30 cellular contexts compared by ENCODE assay signal in genomic region chr2:159846564-159846963, GRCh38.
"Had no signal": no experiment of that assay in that cellular context is flagged by ENCODE, and none has a peak within 500 bp of the region (broad histone marks: within the 10 kb centered on the region; RNA-seq: fewer than 3 reads in every experiment).

No MANE protein-coding gene starts in this region.

- H3K9me3 ChIP-seq: neutrophil, psoas muscle, suprapubic skin, testis, tibial artery, transverse colon, upper lobe of right lung, uterus had no signal

- H3K9me3 Mint-ChIP-seq: naive thymus-derived CD4-positive, alpha-beta T cell; natural killer cell treated with Interleukin-12 subunit alpha and Interleukin-12 subunit beta and Interleukin-15 and Interleukin-18, amount 100 ng/mL, for 72 hours; nephron progenitor cell; neural crest cell; stimulated activated memory B cell treated with anti-CD40 and anti-IgM and Interleukin-4, amounts not matched to agents 10 μg/mL and 1 μg/mL and 100 μg/mL, for 72 hours; stimulated activated naive CD8-positive, alpha-beta T cell treated with anti-CD3 and anti-CD28 coated beads, Interleukin-15, amount 100 ng/mL, for 72 hours; type B pancreatic cell had no signal

- DNase-seq: naive thymus-derived CD4-positive, alpha-beta T cell; nephron progenitor cell; nucleus accumbens; posterior cingulate gyrus; psoas muscle; right cardiac atrium; small intestine; stimulated activated CD4-positive, alpha-beta T cell treated with anti-CD3 and anti-CD28 coated beads, Interleukin-15, amount 100 ng/mL, for 24 hours; stimulated activated CD4-positive, alpha-beta T cell treated with anti-CD3 and anti-CD28 coated beads, Interleukin-2, amount 100 ng/mL, for 24 hours; stimulated activated CD4-positive, alpha-beta T cell treated with anti-CD3 and anti-CD28 coated beads, Interleukin-2, amount 100 ng/mL, for 48 hours; stimulated activated CD4-positive, alpha-beta T cell treated with anti-CD3 and anti-CD28 coated beads, Interleukin-4, amount 100 ng/mL, for 24 hours; stimulated activated CD8-positive, alpha-beta memory T cell treated with anti-CD3 and anti-CD28 coated beads, Interleukin-4, amount 100 ng/mL, for 48 hours; stimulated activated naive CD4-positive, alpha-beta T cell; stimulated activated naive CD8-positive, alpha-beta T cell treated with anti-CD3 and anti-CD28 coated beads, Interleukin-15, amount 100 ng/mL, for 72 hours; stimulated activated naive CD8-positive, alpha-beta T cell treated with anti-CD3 and anti-CD28 coated beads, Interleukin-15, Interleukin-2, amounts not matched to agents 100 U/mL and 50 U/mL, for 24 hours; substantia nigra; testis; tibial artery; transverse colon; upper lobe of right lung; uterus had no signal

- H3K4me3 ChIP-seq: psoas muscle, suprapubic skin, testis, tibial artery, transverse colon, upper lobe of right lung, uterus had no signal

- H3K27me3 Mint-ChIP-seq: naive thymus-derived CD4-positive, alpha-beta T cell; natural killer cell treated with Interleukin-12 subunit alpha and Interleukin-12 subunit beta and Interleukin-15 and Interleukin-18, amount 100 ng/mL, for 72 hours; progenitor cell of endocrine pancreas; stimulated activated memory B cell treated with anti-CD40 and anti-IgM and Interleukin-4, amounts not matched to agents 10 μg/mL and 1 μg/mL and 100 μg/mL, for 72 hours; stimulated activated naive CD8-positive, alpha-beta T cell treated with anti-CD3 and anti-CD28 coated beads, Interleukin-15, amount 100 ng/mL, for 72 hours; type B pancreatic cell had no signal

- FAIRE-seq: small intestine had no signal

- H3K36me3 Mint-ChIP-seq: type B pancreatic cell had no signal

- H3K4me1 Mint-ChIP-seq: naive thymus-derived CD4-positive, alpha-beta T cell; nephron progenitor cell; neural crest cell; stimulated activated memory B cell treated with anti-CD40 and anti-IgM and Interleukin-4, amounts not matched to agents 10 μg/mL and 1 μg/mL and 100 μg/mL, for 72 hours; stimulated activated naive CD8-positive, alpha-beta T cell treated with anti-CD3 and anti-CD28 coated beads, Interleukin-15, amount 100 ng/mL, for 72 hours had no signal

- H3K36me3 ChIP-seq: suprapubic skin, transverse colon, upper lobe of right lung, uterus had no signal

- H3K27me3 ChIP-seq: neutrophil, suprapubic skin, testis, tibial artery, transverse colon, upper lobe of right lung, uterus had no signal

- H3K4me3 Mint-ChIP-seq: naive thymus-derived CD4-positive, alpha-beta T cell; natural killer cell treated with Interleukin-12 subunit alpha and Interleukin-12 subunit beta and Interleukin-15 and Interleukin-18, amount 100 ng/mL, for 72 hours; nephron progenitor cell; neural crest cell; stimulated activated memory B cell treated with anti-CD40 and anti-IgM and Interleukin-4, amounts not matched to agents 10 μg/mL and 1 μg/mL and 100 μg/mL, for 72 hours; stimulated activated naive CD8-positive, alpha-beta T cell treated with anti-CD3 and anti-CD28 coated beads, Interleukin-15, amount 100 ng/mL, for 72 hours; type B pancreatic cell had no signal

- H3K27ac Mint-ChIP-seq: naive thymus-derived CD4-positive, alpha-beta T cell; natural killer cell treated with Interleukin-12 subunit alpha and Interleukin-12 subunit beta and Interleukin-15 and Interleukin-18, amount 100 ng/mL, for 72 hours; nephron progenitor cell; progenitor cell of endocrine pancreas; stimulated activated memory B cell treated with anti-CD40 and anti-IgM and Interleukin-4, amounts not matched to agents 10 μg/mL and 1 μg/mL and 100 μg/mL, for 72 hours; type B pancreatic cell had no signal

- H3K27ac ChIP-seq: neutrophil, parathyroid adenoma, psoas muscle, suprapubic skin, testis, tibial artery, transverse colon, upper lobe of right lung, uterus had no signal

- ATAC-seq: naive thymus-derived CD4-positive, alpha-beta T cell; natural killer cell treated with Interleukin-12 subunit alpha and Interleukin-12 subunit beta and Interleukin-15 and Interleukin-18, amount 100 ng/mL, for 72 hours; psoas muscle; right cardiac atrium; sciatic nerve; stimulated activated memory B cell treated with anti-CD40 and anti-IgM and Interleukin-4, amounts not matched to agents 10 μg/mL and 1 μg/mL and 100 μg/mL, for 72 hours; stimulated activated naive CD8-positive, alpha-beta T cell treated with anti-CD3 and anti-CD28 coated beads, Interleukin-15, amount 100 ng/mL, for 72 hours; stimulated activated naive CD8-positive, alpha-beta T cell treated with anti-CD3 and anti-CD28 coated beads, Interleukin-15, Interleukin-2, amounts not matched to agents 100 U/mL and 50 U/mL, for 24 hours; upper lobe of right lung had no signal

- H3K4me1 ChIP-seq: parathyroid adenoma, psoas muscle, suprapubic skin, testis, tibial artery, transverse colon, upper lobe of right lung, uterus had no signal
